10 cellular contexts compared by ENCODE assay signal in genomic region chr13:19985219-19985556, GRCh38. TPM values are rescaled to one million over a fixed set of nuclear protein-coding genes. Genes with fewer than 3 reads are reported as not detected.
DNase-seq lines count a peak whose midpoint lies in the region; ATAC-seq, FAIRE-seq and TF ChIP-seq lines count a peak whose summit lies in the region.
"Had no signal": no experiment of that assay in that cellular context is flagged by ENCODE, and none has a peak within 500 bp of the region (broad histone marks: within the 10 kb centered on the region; RNA-seq: fewer than 3 reads in every experiment).

No MANE protein-coding gene starts in this region.

- POLR2A ChIA-PET in CD4-positive, alpha-beta T cell (lab: Charles Lee): interaction anchor here (1.0 to 1.3 kb wide), 2 partner anchors 12 to 28 kb away, joined by 3 read pairs; no protein-coding TSS in a partner anchor
- POLR2A ChIA-PET in WTC11 (lab: Charles Lee) (interaction anchor here (1.1 kb wide), 2 partner anchors 12 to 19 kb away, joined by 3 to 4 read pairs; no protein-coding TSS in a partner anchor), HepG2 (lab: Yijun Ruan, JAX) (no interaction called here)

- no peak overlapping the region for H3K4ac ChIP-seq in mesenchymal stem cell (ENCODE audit: low read depth in 1 of 2, low read length in 2 of 2)

- no peak overlapping the region for H2BK120ac ChIP-seq in mesenchymal stem cell (ENCODE audit: low read depth, low read length)

- H2BK5ac ChIP-seq in mesenchymal stem cell (ENCODE audit: low read depth, low read length, poor library complexity, severe bottlenecking): no peak overlapping the region

- no peaks in the 10 kb centered on the region for H3K9me2 ChIP-seq in GM23248 (ENCODE audit: insufficient read depth)

- H3K18ac ChIP-seq in mesenchymal stem cell (ENCODE audit: low read depth in 1 of 2, low read length in 2 of 2): no peak overlapping the region

- H3K27ac ChIP-seq in CD4-positive, alpha-beta T cell (ENCODE audit: low read depth, low read length): no peak overlapping the region
- H3K27ac ChIP-seq in GM23248: 0 out of 2 replicates have a peak overlapping the region, but pooled peaks have one; percentile 12
- H3K27ac ChIP-seq in mesenchymal stem cell (ENCODE audit: low read length, poor library complexity, severe bottlenecking): peak overlapping the region; percentile 5
- H3K27ac ChIP-seq in HepG2 (ENCODE audit: extremely low read length, insufficient read depth, low read length): no peak overlapping the region
- H3K27ac ChIP-seq: pancreas had no signal

- no peak overlapping the region for H4K91ac ChIP-seq in mesenchymal stem cell (ENCODE audit: low read length)

- H3K79me2 ChIP-seq in GM23248 (ENCODE audit: insufficient read depth) (peaks cover 100% of the 10 kb centered on the region), HepG2 (ENCODE audit: insufficient read depth, low read length) (peaks cover 69% of the 10 kb centered on the region)

- H3K4me1 Mint-ChIP-seq in CD4-positive, alpha-beta T cell (ENCODE audit: low read depth): peaks cover 54% of the 10 kb centered on the region
- peaks cover 61% of the 10 kb centered on the region for H3K4me1 Mint-ChIP-seq in WTC11

- peaks cover 7% of the 10 kb centered on the region; the same call in 1 of the 2 replicates for H3K4me1 ChIP-seq in GM23248 (ENCODE audit: insufficient read depth)
- peaks cover 6% of the 10 kb centered on the region for H3K4me1 ChIP-seq in mesenchymal stem cell (ENCODE audit: control insufficient read depth, insufficient read depth, low read depth, low read length)
- H3K4me1 ChIP-seq in HepG2 (ENCODE audit: insufficient read depth, low read length): peaks cover 12% of the 10 kb centered on the region; the same call in 1 of the 2 replicates

- CTCF ChIA-PET in CD4-positive, alpha-beta T cell (lab: Charles Lee): interaction anchor here (0.6 to 2.8 kb wide), 3 partner anchors 24 to 48 kb away, joined by 3 to 7 read pairs (median 3); no protein-coding TSS in a partner anchor
- CTCF ChIA-PET in WTC11 (lab: Charles Lee) (interaction anchor here (0.6 to 3.2 kb wide), 20 partner anchors 9 to 177 kb away, joined by 3 to 18 read pairs (median 5); partner anchors contain the start of genes GJA3 and ZMYM5), HepG2 (lab: Yijun Ruan, JAX; ENCODE audit: low intra/inter-chr PET ratio, low total read pairs) (interaction anchor here (2.6 kb wide), 1 partner anchor 178 kb away, joined by 15 read pairs; no protein-coding TSS in a partner anchor)

- WGBS in GM23248 (ENCODE audit: low coverage in 1 of 2, low lambda C conversion rate in 2 of 2, missing lambda C conversion rate in 2 of 2), 2 experiments: 45 to 50% methylated on average over 2 of the region's 2 CpGs
- WGBS in mesenchymal stem cell: 0% methylated on average over 1 of the region's 2 CpGs
- 47% methylated on average over 2 of the region's 2 CpGs for WGBS in HepG2 (ENCODE audit: low lambda C conversion rate)

- no peak overlapping the region for H3K4me3 Mint-ChIP-seq in CD4-positive, alpha-beta T cell
- H3K4me3 Mint-ChIP-seq in WTC11: no peak overlapping the region

- H2AFZ ChIP-seq in GM23248 (no peak overlapping the region), mesenchymal stem cell (ENCODE audit: low read depth, low read length) (no peak overlapping the region), HepG2 (ENCODE audit: low read length) (no peak overlapping the region)

- H3K27me3 Mint-ChIP-seq in CD4-positive, alpha-beta T cell: no peaks in the 10 kb centered on the region
- H3K27me3 Mint-ChIP-seq in WTC11 (ENCODE audit: low read depth): no peaks in the 10 kb centered on the region

- no peak overlapping the region for H2AK5ac ChIP-seq in mesenchymal stem cell (ENCODE audit: low read length, severe bottlenecking)

- no peak for TF ChIP-seq POLR2A in HepG2 (IDR thresholded peaks at IDR 0.05; ENCODE audit: insufficient read depth in 1 of 2, low read depth in 2 of 2, low read length in 2 of 2)

- no peak for TF ChIP-seq EP300 in HepG2 (IDR thresholded peaks at IDR 0.05; ENCODE audit: low read depth in 2 of 2, low read length in 2 of 2)
- no peak for TF ChIP-seq EP300 in HepG2 (CRISPR knock-in tag; IDR thresholded peaks at IDR 0.05; ENCODE audit: borderline replicate concordance)

- no peak for DNase-seq in CD4-positive, alpha-beta T cell
- DNase-seq in GM23248 (peak; percentile 31), WTC11 (ENCODE audit: low spot score) (no peak), mesenchymal stem cell (no peak), HepG2 (ENCODE audit: low spot score) (no peak)
- DNase-seq: activated CD8-positive, alpha-beta memory T cell treated with anti-CD3 and anti-CD28 coated beads, Interleukin-2, amount 50 U/mL, for 4 hours; pancreas; stimulated activated CD4-positive, alpha-beta T cell treated with anti-CD3 and anti-CD28 coated beads, Interleukin-2, amount 100 ng/mL, for 48 hours had no signal

- H4K8ac ChIP-seq in mesenchymal stem cell (ENCODE audit: low read length): no peak overlapping the region

- peaks cover 15% of the 10 kb centered on the region; the same call in 1 of the 2 replicates for H3F3A ChIP-seq in GM23248 (ENCODE audit: insufficient read depth)

- no peak for TF ChIP-seq RAD21 in HepG2 (CRISPR knock-in tag; IDR thresholded peaks at IDR 0.05)

- H3K9ac ChIP-seq in GM23248 (no peak overlapping the region), mesenchymal stem cell (ENCODE audit: low read length) (peak overlapping the region; percentile 6), HepG2 (ENCODE audit: insufficient read depth, low read depth, low read length) (no peak overlapping the region)

- no peak for FAIRE-seq in HepG2 (lab: Jason Lieb, UNC)
- FAIRE-seq: pancreas had no signal

- H4K20me1 ChIP-seq in GM23248 (ENCODE audit: insufficient read depth) (peaks cover 26% of the 10 kb centered on the region; the same call in 1 of the 2 replicates), HepG2 (ENCODE audit: insufficient read depth, low read length) (peaks cover 40% of the 10 kb centered on the region)

- no peaks in the 10 kb centered on the region for H3K27me3 ChIP-seq in CD4-positive, alpha-beta T cell (ENCODE audit: control insufficient read depth, insufficient read depth, low read length)
- no peaks in the 10 kb centered on the region for H3K27me3 ChIP-seq in GM23248 (replicated peaks; ENCODE audit: insufficient read depth)
- H3K27me3 ChIP-seq in mesenchymal stem cell (ENCODE audit: control insufficient read depth in 1 of 2, insufficient read depth in 1 of 2, low read length in 2 of 2): no peaks in the 10 kb centered on the region
- H3K27me3 ChIP-seq in HepG2 (ENCODE audit: control insufficient read depth in 1 of 2, insufficient read depth in 2 of 2, low read length in 2 of 2): no peaks in the 10 kb centered on the region
- H3K27me3 ChIP-seq: pancreas had no signal

- no peaks in the 10 kb centered on the region for H3K9me3 ChIP-seq in CD4-positive, alpha-beta T cell (ENCODE audit: control insufficient read depth, low read length)
- H3K9me3 ChIP-seq in GM23248 (ENCODE audit: low read depth) (no peaks in the 10 kb centered on the region), mesenchymal stem cell (ENCODE audit: control insufficient read depth, low read length) (no peaks in the 10 kb centered on the region), HepG2 (ENCODE audit: low read length) (no peaks in the 10 kb centered on the region)
- H3K9me3 ChIP-seq: pancreas had no signal

- no peak overlapping the region for H3K23ac ChIP-seq in mesenchymal stem cell (ENCODE audit: low read length in 2 of 2)

- no peak overlapping the region for H2BK15ac ChIP-seq in mesenchymal stem cell (ENCODE audit: low read depth, poor library complexity, severe bottlenecking)

- no peak overlapping the region for H3K4me3 ChIP-seq in GM23248
- H3K4me3 ChIP-seq in mesenchymal stem cell (ENCODE audit: insufficient read depth in 1 of 2, low read depth in 1 of 2, low read length in 2 of 2): no peak overlapping the region
- no peak overlapping the region for H3K4me3 ChIP-seq in HepG2 (replicated peaks in 1 of 3; ENCODE audit: insufficient read depth in 1 of 3, low read depth in 2 of 3, low read length in 3 of 3)
- H3K4me3 ChIP-seq: pancreas had no signal

- ATAC-seq in CD4-positive, alpha-beta T cell (ENCODE audit: poor library complexity): no peak
- ATAC-seq in WTC11: peak; percentile 35; the same call in 1 of the 2 replicates
- ATAC-seq in GM21360 (IDR thresholded peaks at IDR 0.05; ENCODE audit: unreplicated experiment): no peak
- ATAC-seq in HepG2: no peak
- ATAC-seq in HG03354 (IDR thresholded peaks at IDR 0.05; ENCODE audit: poor library complexity, severe bottlenecking, unreplicated experiment): no peak

- peaks cover 68% of the 10 kb centered on the region for H3K36me3 Mint-ChIP-seq in CD4-positive, alpha-beta T cell (ENCODE audit: low read depth)
- H3K36me3 Mint-ChIP-seq in WTC11: peaks cover 2% of the 10 kb centered on the region

- no peak overlapping the region for H3K14ac ChIP-seq in mesenchymal stem cell (ENCODE audit: low read length in 2 of 2)

- peak overlapping the region; percentile 16 for H3K27ac Mint-ChIP-seq in CD4-positive, alpha-beta T cell
- peak overlapping the region; percentile 53; the same call in 1 of the 2 replicates for H3K27ac Mint-ChIP-seq in WTC11

- H3K36me3 ChIP-seq in GM23248 (ENCODE audit: low read depth) (peaks cover 1% of the 10 kb centered on the region; the same call in 1 of the 2 replicates), mesenchymal stem cell (ENCODE audit: control insufficient read depth in 1 of 2, insufficient read depth in 2 of 2, low read depth in 1 of 2, low read length in 2 of 2) (peaks cover 26 to 68% of the 10 kb centered on the region in 2 experiments), HepG2 (replicated peaks in 1 of 2; ENCODE audit: control insufficient read depth in 1 of 2, insufficient read depth in 2 of 2, low read length in 2 of 2) (no peaks in the 10 kb centered on the region; a peak in 1 of 5 replicates)
- H3K36me3 ChIP-seq: pancreas had no signal

- BruUV-seq in HepG2 (replicated peaks; lab: Mats Ljungman, UMichigan): no TSS peak

- peaks cover 5% of the 10 kb centered on the region for H3K79me1 ChIP-seq in mesenchymal stem cell (replicated peaks; ENCODE audit: low read length, poor library complexity, severe bottlenecking)

- in situ Hi-C loops in GM23248 (cut with MboI) (no loop called here), HepG2 (cut with HindIII; ENCODE audit: extremely low pct_ligation_motif_present, low pct_unique_long_range_greater_than_20kb) (no loop called here)

- no peak overlapping the region for H2BK12ac ChIP-seq in mesenchymal stem cell (ENCODE audit: low read length in 2 of 2)

- intact Hi-C loops in CD4-positive, alpha-beta T cell (cut with DNase I, micrococcal nuclease): loop anchor here in 1 of 2 experiments (5.0 kb wide), 1 partner anchor 177 kb away; the partner anchor contains the start of gene GJA3
- intact Hi-C loops in HepG2 (cut with micrococcal nuclease; ENCODE audit: unreplicated experiment): no loop called here

- no peak overlapping the region for H3K4me2 ChIP-seq in GM23248 (ENCODE audit: unreplicated experiment)
- no peak overlapping the region for H3K4me2 ChIP-seq in mesenchymal stem cell (ENCODE audit: low read length, poor library complexity, severe bottlenecking)
- H3K4me2 ChIP-seq in HepG2 (ENCODE audit: low read depth, low read length): no peak overlapping the region

- H3K9me3 Mint-ChIP-seq in CD4-positive, alpha-beta T cell: no peaks in the 10 kb centered on the region
- H3K9me3 Mint-ChIP-seq in WTC11: no peaks in the 10 kb centered on the region

- TF ChIP-seq CTCF in CD4-positive, alpha-beta T cell (IDR thresholded peaks at IDR 0.05): no peak
- TF ChIP-seq CTCF in WTC11 (IDR thresholded peaks at IDR 0.05): no peak
- TF ChIP-seq CTCF in HepG2 (CRISPR knock-in tag; IDR thresholded peaks at IDR 0.05): no peak

RNA-seq across cellular contexts. Expression of gene ZMYM2, which starts 26.7 kb away (rescaled TPM):
- total RNA-seq in CD4-positive, alpha-beta T cell: 100 to 1,000 TPM; 106 to 110 TPM
- total RNA-seq in GM23248 (2014; rRNA removed; shearing (Covaris generic)): 35.0 and 40.8 TPM in 2 replicates
- 14.9 and 15.7 TPM in 2 replicates for polyA plus RNA-seq in GM23248 (2016; fragmentation: Nextera tagmentation; extraction: Ambion mirVana)
- total RNA-seq in WTC11 (2021): 159 to 181 TPM (median 176 TPM) in 3 replicates
- polyA plus RNA-seq in mesenchymal stem cell (2013, experiment 1 of 2): 39.7 TPM
- 37.9 TPM for polyA plus RNA-seq in mesenchymal stem cell (2013, experiment 2 of 2)
- total RNA-seq in HepG2 (2016; rRNA removed; fragmentation: Illumina TruSeq; extraction: Trizol): 40.8 and 56.9 TPM in 2 replicates
- total RNA-seq in HepG2 (2016; cell fraction: cytosol; rRNA removed; fragmentation: Illumina TruSeq; extraction: Trizol; ENCODE audit: low read depth): 25.6 and 27.3 TPM in 2 replicates
- 35.9 and 53.3 TPM in 2 replicates for total RNA-seq in HepG2 (2016; cell fraction: insoluble cytoplasmic fraction; rRNA removed; fragmentation: Illumina TruSeq; extraction: Trizol)
- 22.6 and 25.0 TPM in 2 replicates for total RNA-seq in HepG2 (2016; cell fraction: membrane; rRNA removed; fragmentation: Illumina TruSeq; extraction: Trizol)
- 52.3 and 58.3 TPM in 2 replicates for total RNA-seq in HepG2 (2016; cell fraction: nucleus; rRNA removed; fragmentation: Illumina TruSeq; extraction: Trizol)
- polyA plus RNA-seq in HepG2 (2011; rRNA removed): 17.6 and 22.4 TPM in 2 replicates
- polyA plus RNA-seq in HepG2 (2011; cell fraction: cytosol; rRNA removed): 5.8 and 9.5 TPM in 2 replicates
- polyA plus RNA-seq in HepG2 (2011; cell fraction: nucleus; rRNA removed): 18.4 and 22.9 TPM in 2 replicates
- polyA plus RNA-seq in HepG2 (2012): 22.2 and 23.4 TPM in 2 replicates
- 1.1 and 1.3 TPM in 2 replicates for polyA plus RNA-seq in HepG2 (2016; cell fraction: cytosol; fragmentation: Illumina TruSeq; extraction: Trizol; ENCODE audit: low read depth)
- polyA plus RNA-seq in HepG2 (2016; cell fraction: insoluble cytoplasmic fraction; fragmentation: Illumina TruSeq; extraction: Trizol; ENCODE audit: low read depth): 29.7 and 36.6 TPM in 2 replicates
- polyA plus RNA-seq in HepG2 (2016; cell fraction: membrane; fragmentation: Illumina TruSeq; extraction: Trizol; ENCODE audit: low read depth): 2.9 and 3.6 TPM in 2 replicates
- 58.5 and 61.6 TPM in 2 replicates for polyA plus RNA-seq in HepG2 (2016; cell fraction: nucleus; fragmentation: Illumina TruSeq; extraction: Trizol; ENCODE audit: insufficient read depth, low read depth)
- polyA minus RNA-seq in HepG2 (2011; rRNA and poly(A)+ RNA removed; ENCODE audit: low replicate concordance): 17.1 and 26.7 TPM in 2 replicates
- 32.5 and 37.8 TPM in 2 replicates for polyA minus RNA-seq in HepG2 (2011; cell fraction: cytosol; rRNA and poly(A)+ RNA removed)
- 139 and 147 TPM in 2 replicates for polyA minus RNA-seq in HepG2 (2011; cell fraction: nucleus; rRNA and poly(A)+ RNA removed)

Comparison
In these comparisons a context has a peak if more than half of its experiments do, and no peak if none do; other contexts are left out.
1. H3K27ac ChIP-seq: peak in GM23248 (single experiment) and mesenchymal stem cell (single experiment); none in CD4-positive, alpha-beta T cell (single experiment) and HepG2 (single experiment).